Comparison of ENCODE assay signal across 8 cellular contexts in genomic region chr4:7960790-7961655, GRCh38. TPM values are rescaled to one million over a fixed set of nuclear protein-coding genes. Genes with fewer than 3 reads are reported as not detected.
DNase-seq lines count a peak whose midpoint lies in the region; ATAC-seq and TF ChIP-seq lines count a peak whose summit lies in the region.

No MANE protein-coding gene starts in this region.

- intact Hi-C loops in IMR-90 (cut with micrococcal nuclease): loop anchor here (2.0 kb wide), 1 partner anchor 22 kb away; the partner anchor contains the start of gene AFAP1

- peak overlapping the region; percentile 98 for H2BK20ac ChIP-seq in IMR-90 (ENCODE audit: low read depth, low read length)

- peak overlapping the region; percentile 94 for H4K91ac ChIP-seq in IMR-90 (ENCODE audit: insufficient read depth, low read depth, low read length)

- TF ChIP-seq CTCF in IMR-90 (conservative IDR thresholded peaks at IDR 0.05; ENCODE audit: low read depth, low read length) (0 out of 2 replicates have a peak, but pooled peaks have one; percentile 0), fibroblast of villous mesenchyme (IDR thresholded peaks at IDR 0.05; ENCODE audit: insufficient read depth, low read depth, low read length) (no peak), endothelial cell (IDR thresholded peaks at IDR 0.05; ENCODE audit: unreplicated experiment) (no peak)

- H3K4me3 ChIP-seq in IMR-90 (ENCODE audit: insufficient read depth, low read depth, low read length) (no peak overlapping the region), fibroblast of villous mesenchyme (ENCODE audit: low read depth, low read length) (no peak overlapping the region)

- H2BK120ac ChIP-seq in IMR-90 (ENCODE audit: low read depth, low read length): peak overlapping the region; percentile 98

- CTCF ChIA-PET in IMR-90 (lab: Yijun Ruan, JAX): interaction anchor here (1.0 kb wide), 1 partner anchor 23 kb away, joined by 3 read pairs; no protein-coding TSS in a partner anchor

- H3K27ac ChIP-seq in IMR-90 (ENCODE audit: insufficient read depth, low read length): peak overlapping the region; percentile 75

- in situ Hi-C loops in IMR-90 (cut with MboI; ENCODE audit: low sequenced_read_pairs): no loop called here

- H3K4me1 Mint-ChIP-seq in endothelial cell (ENCODE audit: unreplicated experiment): peaks cover 3% of the 10 kb centered on the region

- H3K4me2 ChIP-seq in IMR-90 (ENCODE audit: low read depth, low read length): peak overlapping the region; percentile 11; the same call in 1 of the 2 replicates

- H3K27me3 Mint-ChIP-seq in endothelial cell (ENCODE audit: unreplicated experiment): peaks cover 2% of the 10 kb centered on the region

- H2BK15ac ChIP-seq in IMR-90 (ENCODE audit: low read depth, low read length): peak overlapping the region; percentile 87; the same call in 1 of the 3 replicates

- dilution Hi-C loops in IMR-90 (cut with HindIII; ENCODE audit: low sequenced_read_pairs, unreplicated experiment): no loop called here

- no peak for TF ChIP-seq RAD21 in IMR-90 (IDR thresholded peaks at IDR 0.05; ENCODE audit: low read length)

- H3K9ac ChIP-seq in IMR-90 (ENCODE audit: low read depth, low read length): no peak overlapping the region

- no TSS peak for BruUV-seq in IMR-90 (replicated peaks; lab: Mats Ljungman, UMichigan)

- H2AFZ ChIP-seq in IMR-90 (replicated peaks; ENCODE audit: low read length, poor library complexity): peak overlapping the region; percentile 79

- H4K8ac ChIP-seq in IMR-90 (ENCODE audit: low read depth in 2 of 2, low read length in 2 of 2): peak overlapping the region; percentile 1 to 90; a peak in 3 of 4 replicates

- H3K23ac ChIP-seq in IMR-90 (ENCODE audit: low read depth, low read length): no peak overlapping the region

- H3K56ac ChIP-seq in IMR-90 (ENCODE audit: extremely low read depth, insufficient read depth, low read length): no peak overlapping the region

- H3K18ac ChIP-seq in IMR-90 (ENCODE audit: low read depth, low read length): peak overlapping the region; percentile 45

- ATAC-seq in GM19463 (IDR thresholded peaks at IDR 0.05; ENCODE audit: unreplicated experiment) (peak; percentile 67), IMR-90 (ENCODE audit: low read depth) (peak; percentile 85)

- H3K27me3 ChIP-seq in IMR-90 (ENCODE audit: control insufficient read depth, insufficient read depth, low read length): peaks cover 2% of the 10 kb centered on the region; the same call in 1 of the 2 replicates

- DNase-seq in AG08396 (ENCODE audit: low spot score) (peak; percentile 89), IMR-90 (peak; percentile 100), fibroblast of villous mesenchyme (ENCODE audit: low read depth) (peak; percentile 99), endothelial cell (ENCODE audit: low spot score) (no peak), NCI-H524 (lab: John Stamatoyannopoulos, UW) (no peak)
- peak; percentile 58 for DNase-seq in activated CD8-positive, alpha-beta memory T cell treated with anti-CD3 and anti-CD28 coated beads, Interleukin-2, amount 50 U/mL, for 4 hours
- DNase-seq in stimulated activated CD4-positive, alpha-beta T cell treated with anti-CD3 and anti-CD28 coated beads, Interleukin-12 subunit alpha, Interleukin-12 subunit beta, amount 100 ng/mL, for 24 hours (ENCODE audit: low read depth in 2 of 2): peak; percentile 40 to 75

- WGBS in IMR-90 (ENCODE audit: extremely low coverage in 2 of 2, insufficient read length in 1 of 2), 2 experiments: 78% methylated on average over 6 of the region's 19 CpGs; no CpG with 5 or more reads in 1 of the 2 experiments

- H2AK5ac ChIP-seq in IMR-90 (ENCODE audit: low read depth, low read length): peak overlapping the region; percentile 71

- peak overlapping the region; percentile 32 for H4K5ac ChIP-seq in IMR-90 (ENCODE audit: low read depth, low read length)

- no peak overlapping the region for H3K27ac Mint-ChIP-seq in endothelial cell (ENCODE audit: unreplicated experiment)

- peaks cover 0 to 12% of the 10 kb centered on the region in 2 experiments; a peak in 2 of 4 replicates for H3K79me1 ChIP-seq in IMR-90 (ENCODE audit: low read depth in 1 of 2, low read length in 2 of 2)

- peaks cover 22% of the 10 kb centered on the region for H3K9me1 ChIP-seq in IMR-90 (ENCODE audit: insufficient read depth, low read length)

- no peaks in the 10 kb centered on the region; the same call in 1 of the 2 replicates for H4K20me1 ChIP-seq in IMR-90 (ENCODE audit: insufficient read depth, low read length)

- H3K4me1 ChIP-seq in IMR-90 (ENCODE audit: control insufficient read depth, insufficient read depth, low read length): peaks cover 20% of the 10 kb centered on the region

- no peak overlapping the region for H3K4me3 Mint-ChIP-seq in endothelial cell (ENCODE audit: unreplicated experiment)

- peak overlapping the region; percentile 98 for H3K4ac ChIP-seq in IMR-90 (ENCODE audit: low read depth, low read length)

- POLR2A ChIA-PET in IMR-90 (lab: Charles Lee; ENCODE audit: unreplicated experiment): no interaction called here

- H3K9me3 ChIP-seq in IMR-90 (ENCODE audit: control insufficient read depth, insufficient read depth, low read length): no peaks in the 10 kb centered on the region

- no peaks in the 10 kb centered on the region for H3K9me3 Mint-ChIP-seq in endothelial cell (ENCODE audit: unreplicated experiment)

- peak overlapping the region; percentile 58 for H2AK9ac ChIP-seq in IMR-90 (replicated peaks; ENCODE audit: low read depth, low read length, poor library complexity)

- TF ChIP-seq POLR2A in IMR-90 (IDR thresholded peaks at IDR 0.05; ENCODE audit: low read depth, low read length): no peak

- H3K14ac ChIP-seq in IMR-90 (replicated peaks; ENCODE audit: low read depth, low read length): peak overlapping the region; percentile 31

- no peaks in the 10 kb centered on the region for H3K36me3 ChIP-seq in IMR-90 (ENCODE audit: control insufficient read depth, insufficient read depth, low read length)

- H2BK5ac ChIP-seq in IMR-90 (ENCODE audit: low read depth, low read length, poor library complexity, severe bottlenecking): peak overlapping the region; percentile 85

- H3K36me3 Mint-ChIP-seq in endothelial cell (ENCODE audit: low read depth, unreplicated experiment): no peaks in the 10 kb centered on the region

TF ChIP-seq in IMR-90, 13 proteins besides CTCF, POLR2A, EP300 and RAD21:
- TF ChIP-seq USF2 (IDR thresholded peaks at IDR 0.05; ENCODE audit: low read depth, low read length) (peak; percentile 92), MAFK (IDR thresholded peaks at IDR 0.05; ENCODE audit: low read depth, low read length) (0 out of 2 replicates have a peak, but pooled peaks have one; percentile 11), CEBPB (IDR thresholded peaks at IDR 0.05; ENCODE audit: low read depth, low read length) (peak; percentile 96), MXI1 (IDR thresholded peaks at IDR 0.05; ENCODE audit: borderline replicate concordance, low read depth, low read length) (no peak), CHD1 (IDR thresholded peaks at IDR 0.05; ENCODE audit: low read depth, low read length) (0 out of 2 replicates have a peak, but pooled peaks have one; percentile 62), FOS (IDR thresholded peaks at IDR 0.05; ENCODE audit: low read depth, low read length) (peak; percentile 65; the same call in 1 of the 2 replicates), BHLHE40 (IDR thresholded peaks at IDR 0.05; ENCODE audit: low read depth, low read length) (peak; percentile 83), SMC3 (IDR thresholded peaks at IDR 0.05; ENCODE audit: low read depth, low read length) (no peak), NFE2L2 (IDR thresholded peaks at IDR 0.05; ENCODE audit: low read depth, low read length) (peak; percentile 7; the same call in 1 of the 2 replicates), RCOR1 (IDR thresholded peaks at IDR 0.05; ENCODE audit: insufficient replicate concordance, low read length) (peak; percentile 55), ELK1 (IDR thresholded peaks at IDR 0.05; ENCODE audit: borderline replicate concordance, low read depth, low read length) (no peak), RFX5 (IDR thresholded peaks at IDR 0.05; ENCODE audit: low read depth, low read length) (no peak), MAZ (IDR thresholded peaks at IDR 0.05; ENCODE audit: borderline replicate concordance, low read depth, low read length) (0 out of 2 replicates have a peak, but pooled peaks have one; percentile 34)

RNA-seq across cellular contexts. Expression of gene AFAP1, which starts 21.4 kb away (rescaled TPM):
- total RNA-seq in IMR-90 (2012; rRNA removed) (48.2 and 60.3 TPM in 2 replicates), fibroblast of villous mesenchyme (84.4 and 133 TPM in 2 replicates), endothelial cell (ENCODE audit: unreplicated experiment) (27.8 TPM)
- polyA plus RNA-seq in IMR-90 (2012; rRNA removed): 73.1 and 80.9 TPM in 2 replicates
- polyA plus RNA-seq in IMR-90 (2012; cell fraction: cytosol; rRNA removed): 67.3 and 67.7 TPM in 2 replicates
- polyA plus RNA-seq in IMR-90 (2012; cell fraction: nucleus; rRNA removed; ENCODE audit: low replicate concordance): 116 and 173 TPM in 2 replicates

Comparison
In these comparisons a context has a peak if more than half of its experiments do, and no peak if none do; other contexts are left out.
1. DNase-seq: peak in AG08396 (single experiment), IMR-90 (single experiment), activated CD8-positive, alpha-beta memory T cell treated with anti-CD3 and anti-CD28 coated beads, Interleukin-2, amount 50 U/mL, for 4 hours (single experiment), fibroblast of villous mesenchyme (single experiment) and stimulated activated CD4-positive, alpha-beta T cell treated with anti-CD3 and anti-CD28 coated beads, Interleukin-12 subunit alpha, Interleukin-12 subunit beta, amount 100 ng/mL, for 24 hours (2 of 2); none in endothelial cell (single experiment) and NCI-H524 (0 of 2).